20 cellular contexts compared by ENCODE assay signal in genomic region chr1:115160728-115161127, GRCh38.
"Had no signal": no experiment of that assay in that cellular context is flagged by ENCODE, and none has a peak within 500 bp of the region (broad histone marks: within the 10 kb centered on the region; RNA-seq: fewer than 3 reads in every experiment).

No MANE protein-coding gene starts in this region.

- H3K27me3 Mint-ChIP-seq: dendritic cell treated with granulocyte-macrophage colony-stimulating factor and Interleukin-4, amounts not matched to agents 40 ng/mL and 50 ng/mL, for 4 days; progenitor cell of endocrine pancreas had no signal

- H3K27me3 ChIP-seq: esophagus muscularis mucosa, heart left ventricle, stomach, transverse colon had no signal

- DNase-seq: effector memory CD8-positive, alpha-beta T cell; heart left ventricle; hippocampal formation; kidney glomerular epithelial cell; natural killer cell; right cardiac atrium; small intestine; stimulated activated CD4-positive, alpha-beta T cell treated with anti-CD3 and anti-CD28 coated beads, Interleukin-12 subunit alpha, Interleukin-12 subunit beta, amount 100 ng/mL, for 4 hours; stimulated activated naive CD4-positive, alpha-beta T cell; stomach; substantia nigra; transverse colon had no signal

- H3K4me3 ChIP-seq: esophagus muscularis mucosa, heart left ventricle, stomach, thoracic aorta, transverse colon had no signal

- H3K36me3 Mint-ChIP-seq: natural killer cell had no signal

- H3K9me3 Mint-ChIP-seq: dendritic cell treated with granulocyte-macrophage colony-stimulating factor and Interleukin-4, amounts not matched to agents 40 ng/mL and 50 ng/mL, for 4 days; effector memory CD8-positive, alpha-beta T cell; natural killer cell; neural crest cell had no signal

- H3K27ac ChIP-seq: epithelial cell of prostate, esophagus muscularis mucosa, heart left ventricle, stomach, thoracic aorta, transverse colon had no signal

- FAIRE-seq: colon, frontal cortex, small intestine had no signal

- ATAC-seq: effector memory CD8-positive, alpha-beta T cell; heart left ventricle; natural killer cell; right cardiac atrium had no signal

- H3K36me3 ChIP-seq: esophagus muscularis mucosa, heart left ventricle, stomach, thoracic aorta, transverse colon had no signal

- H3K4me1 Mint-ChIP-seq: natural killer cell, neural crest cell had no signal

- H3K9me3 ChIP-seq: esophagus muscularis mucosa, stomach, thoracic aorta, transverse colon had no signal

- H3K4me3 Mint-ChIP-seq: dendritic cell treated with granulocyte-macrophage colony-stimulating factor and Interleukin-4, amounts not matched to agents 40 ng/mL and 50 ng/mL, for 4 days; effector memory CD8-positive, alpha-beta T cell; natural killer cell; neural crest cell had no signal

- H3K27ac Mint-ChIP-seq: dendritic cell treated with granulocyte-macrophage colony-stimulating factor and Interleukin-4, amounts not matched to agents 40 ng/mL and 50 ng/mL, for 4 days; effector memory CD8-positive, alpha-beta T cell; natural killer cell; progenitor cell of endocrine pancreas had no signal
